Comparison of ENCODE assay signal across 29 cellular contexts in genomic region chr5:108567429-108567828, GRCh38.
"Had no signal": no experiment of that assay in that cellular context is flagged by ENCODE, and none has a peak within 500 bp of the region (broad histone marks: within the 10 kb centered on the region; RNA-seq: fewer than 3 reads in every experiment).

No MANE protein-coding gene starts in this region.

- DNase-seq: activated B cell treated with CpG ODN at 0.5 μM for 24 hours; activated CD4-positive, alpha-beta T cell treated with anti-CD3 and anti-CD28 coated beads for 48 hours; activated CD4-positive, alpha-beta T cell treated with anti-CD3 and anti-CD28 coated beads, Interleukin-2, amount 50 U/mL, for 1 hour; activated CD4-positive, alpha-beta T cell treated with anti-CD3 and anti-CD28 coated beads, Interleukin-2, amount 50 U/mL, for 48 hours; activated CD8-positive, alpha-beta memory T cell treated with anti-CD3 and anti-CD28 coated beads for 24 hours; activated CD8-positive, alpha-beta T cell treated with anti-CD3 and anti-CD28 coated beads for 36 hours; activated effector memory CD4-positive, alpha-beta T cell treated with Interleukin-2 at 50 U/mL for 16 hours; activated gamma-delta T cell treated with Interleukin-2 at 50 U/mL for 16 hours; activated naive CD4-positive, alpha-beta T cell treated with anti-CD3 and anti-CD28 coated beads, Interleukin-2, amount 50 U/mL, for 16 hours; activated naive CD4-positive, alpha-beta T cell treated with Interleukin-2 at 50 U/mL for 16 hours; activated T-cell treated with anti-CD3 and anti-CD28 coated beads, Interleukin-2, amount 50 U/mL, for 4 hours; amniotic stem cell; aorta; body of pancreas; dorsolateral prefrontal cortex; effector memory CD4-positive, alpha-beta T cell; endodermal cell; erythroblast; foreskin melanocyte; T-helper 1 cell; T-helper 17 cell; T1000; WERI-Rb-1 had no signal

- H3K9me3 ChIP-seq: body of pancreas, esophagus muscularis mucosa, gastroesophageal sphincter had no signal

- ATAC-seq: activated CD4-positive, CD25-positive, alpha-beta regulatory T cell treated with anti-CD3 and anti-CD28 coated beads, Interleukin-2, amount 50 U/mL, for 24 hours; activated CD8-positive, alpha-beta T cell treated with anti-CD3 and anti-CD28 coated beads for 36 hours; activated T-cell treated with anti-CD3 and anti-CD28 coated beads, Interleukin-2, amount 50 U/mL, for 4 hours; activated T-helper 17 cell treated with anti-CD3 and anti-CD28 coated beads, Interleukin-2, amount 50 U/mL, for 72 hours; body of pancreas; gastroesophageal sphincter; T-helper 17 cell had no signal

- H3K4me1 ChIP-seq: body of pancreas, esophagus muscularis mucosa, gastroesophageal sphincter had no signal

- H3K4me3 ChIP-seq: body of pancreas, cardiac muscle cell, coronary artery, dorsolateral prefrontal cortex, esophagus muscularis mucosa, gastroesophageal sphincter had no signal

- H3K27me3 ChIP-seq: body of pancreas, cardiac muscle cell, dorsolateral prefrontal cortex, esophagus muscularis mucosa, gastroesophageal sphincter had no signal

- H3K36me3 ChIP-seq: cardiac muscle cell, esophagus muscularis mucosa, gastroesophageal sphincter, WERI-Rb-1 had no signal

- H3K27ac ChIP-seq: body of pancreas, cardiac muscle cell, coronary artery, dorsolateral prefrontal cortex, esophagus muscularis mucosa, gastroesophageal sphincter, WERI-Rb-1 had no signal
